9 cellular contexts compared by ENCODE assay signal in the genomic region with DNA sequence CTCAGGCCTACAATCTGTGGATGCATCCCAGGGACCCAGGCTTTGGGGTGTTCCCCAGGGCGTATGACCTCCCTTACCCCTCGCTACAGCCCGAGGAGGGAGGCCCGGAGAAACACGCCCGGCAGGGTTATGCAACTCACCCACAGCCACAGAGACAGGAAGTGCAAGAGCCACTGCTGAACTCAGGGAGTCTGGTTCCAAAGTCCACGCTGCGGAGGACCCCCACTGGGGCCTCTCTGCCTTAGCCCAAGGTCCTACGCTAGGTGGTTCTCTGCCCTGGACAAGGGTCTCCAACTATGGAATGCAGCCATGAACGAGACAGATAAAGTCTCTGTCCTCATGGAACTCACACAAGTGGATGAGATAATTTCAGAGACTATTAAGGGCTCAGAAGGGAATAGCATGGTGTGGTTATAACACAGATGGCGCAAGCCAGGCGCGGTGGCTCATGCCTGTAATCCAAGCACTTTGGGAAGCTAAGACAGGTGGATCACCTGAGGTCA. TPM values are rescaled to one million over a fixed set of nuclear protein-coding genes. Genes with fewer than 3 reads are reported as not detected.
A peak's percentile ranks its signal among the peaks of the same experiment; 100 is the strongest.
DNase-seq lines count a peak whose midpoint lies in the region; ATAC-seq and TF ChIP-seq lines count a peak whose summit lies in the region.
"Had no signal": no experiment of that assay in that cellular context is flagged by ENCODE, and none has a peak within 500 bp of the region (broad histone marks: within the 10 kb centered on the region; RNA-seq: fewer than 3 reads in every experiment).

No MANE protein-coding gene starts in this region.

- H3K9me3 ChIP-seq in body of pancreas (no peaks in the 10 kb centered on the region), left lung (no peaks in the 10 kb centered on the region), PC-9 (ENCODE audit: insufficient read depth, low read depth) (no peaks in the 10 kb centered on the region)
- H3K9me3 ChIP-seq: prostate gland had no signal

- no TSS peak for BruUV-seq in PC-9 (replicated peaks; lab: Mats Ljungman, UMichigan)

- no peaks in the 10 kb centered on the region for H3K27me3 Mint-ChIP-seq in stimulated activated naive CD8-positive, alpha-beta T cell treated with anti-CD3 and anti-CD28 coated beads, Interleukin-15, amount 100 ng/mL, for 72 hours

- ATAC-seq in body of pancreas (peak; percentile 41), left lung (peak; percentile 83), GM18517 (IDR thresholded peaks at IDR 0.05; ENCODE audit: unreplicated experiment) (no peak)
- ATAC-seq in stimulated activated naive CD8-positive, alpha-beta T cell treated with anti-CD3 and anti-CD28 coated beads, Interleukin-15, amount 100 ng/mL, for 72 hours = peak; percentile 39

- no peak overlapping the region for H3K4me3 ChIP-seq in body of pancreas
- H3K4me3 ChIP-seq in left lung = no peak overlapping the region
- H3K4me3 ChIP-seq in PC-9 = no peak overlapping the region
- H3K4me3 ChIP-seq: prostate gland had no signal

- peak overlapping the region; percentile 48 to 57 for H3K27ac Mint-ChIP-seq in stimulated activated naive CD8-positive, alpha-beta T cell treated with anti-CD3 and anti-CD28 coated beads, Interleukin-15, amount 100 ng/mL, for 72 hours

- TF ChIP-seq POLR2A in body of pancreas (IDR thresholded peaks at IDR 0.05) = no peak

- no peak overlapping the region for H3K4me3 Mint-ChIP-seq in stimulated activated naive CD8-positive, alpha-beta T cell treated with anti-CD3 and anti-CD28 coated beads, Interleukin-15, amount 100 ng/mL, for 72 hours

- peaks cover 33% of the 10 kb centered on the region for H3K4me1 ChIP-seq in body of pancreas
- H3K4me1 ChIP-seq in left lung = peaks cover 8 to 50% of the 10 kb centered on the region in 2 donors
- H3K4me1 ChIP-seq in PC-9 (replicated peaks; ENCODE audit: insufficient read depth) = no peaks in the 10 kb centered on the region
- H3K4me1 ChIP-seq: prostate gland had no signal

- no peaks in the 10 kb centered on the region for H3K79me2 ChIP-seq in PC-9 (ENCODE audit: low read depth)

- POLR2A ChIA-PET in PC-9 (lab: Charles Lee; ENCODE audit: unreplicated experiment) = no interaction called here

- no peaks in the 10 kb centered on the region for H3F3A ChIP-seq in PC-9 (ENCODE audit: insufficient read depth, low read depth)

- H3K27me3 ChIP-seq in body of pancreas (no peaks in the 10 kb centered on the region), left lung (no peaks in the 10 kb centered on the region), PC-9 (ENCODE audit: insufficient read depth, low read depth) (no peaks in the 10 kb centered on the region)

- no peak overlapping the region for H2AFZ ChIP-seq in PC-9

- CTCF ChIA-PET in PC-9 (lab: Charles Lee) = no interaction called here

- peaks cover 21% of the 10 kb centered on the region for H3K4me1 Mint-ChIP-seq in stimulated activated naive CD8-positive, alpha-beta T cell treated with anti-CD3 and anti-CD28 coated beads, Interleukin-15, amount 100 ng/mL, for 72 hours

- no peak overlapping the region for H3K4me2 ChIP-seq in PC-9

- intact Hi-C loops in body of pancreas (cut with DNase I) (no loop called here), left lung (cut with DNase I) (no loop called here), PC-9 (cut with micrococcal nuclease; ENCODE audit: unreplicated experiment) (no loop called here)

- H3K9me2 ChIP-seq in PC-9 (ENCODE audit: insufficient read depth) = no peaks in the 10 kb centered on the region

- no peak for TF ChIP-seq CTCF in body of pancreas (IDR thresholded peaks at IDR 0.05)
- no peak for TF ChIP-seq CTCF in left lung (IDR thresholded peaks at IDR 0.05)
- no peak for TF ChIP-seq CTCF in PC-9 (conservative IDR thresholded peaks at IDR 0.05)

- WGBS in body of pancreas, 2 donors = 46 to 77% methylated on average over 13 of the region's 13 CpGs

- peak; percentile 59 to 61 for DNase-seq in Kasumi-1 (lab: John Stamatoyannopoulos, UW)
- DNase-seq in body of pancreas = peak in 3 of 4 donors; percentile 34 to 67 (median 38)
- peak; percentile 89 to 92 for DNase-seq in left lung
- DNase-seq in stimulated activated naive CD8-positive, alpha-beta T cell treated with anti-CD3 and anti-CD28 coated beads, Interleukin-15, amount 100 ng/mL, for 72 hours = no peak
- DNase-seq in NCI-H345 (lab: John Stamatoyannopoulos, UW) = no peak
- no peak for DNase-seq in GDM1 (lab: John Stamatoyannopoulos, UW)
- no peak for DNase-seq in PC-9

- no peaks in the 10 kb centered on the region for H4K20me1 ChIP-seq in PC-9 (ENCODE audit: insufficient read depth)

- H3K36me3 ChIP-seq in body of pancreas (replicated peaks in 1 of 2; ENCODE audit: insufficient read depth in 1 of 2, low read depth in 2 of 2) = no peaks in the 10 kb centered on the region
- no peaks in the 10 kb centered on the region for H3K36me3 ChIP-seq in left lung
- no peaks in the 10 kb centered on the region for H3K36me3 ChIP-seq in PC-9 (ENCODE audit: low read depth)
- H3K36me3 ChIP-seq: prostate gland had no signal

- H3K9me3 Mint-ChIP-seq in stimulated activated naive CD8-positive, alpha-beta T cell treated with anti-CD3 and anti-CD28 coated beads, Interleukin-15, amount 100 ng/mL, for 72 hours = no peaks in the 10 kb centered on the region

- peak overlapping the region in 2 of 4 donors; percentile 24 to 61 for H3K27ac ChIP-seq in body of pancreas
- H3K27ac ChIP-seq in left lung = peak overlapping the region; percentile 55 to 83
- no peak overlapping the region for H3K27ac ChIP-seq in PC-9
- H3K27ac ChIP-seq: prostate gland had no signal

RNA-seq across cellular contexts. Expression of a gene that starts 11.3 kb away (rescaled TPM):
- total RNA-seq in body of pancreas (10 to 100 TPM; 16.5 to 18.9 TPM), left lung (10 to 100 TPM; 23.5 to 36.5 TPM), PC-9 (2021) (43.0 and 49.6 TPM in 2 replicates)

Comparison
In these comparisons a context has a peak if more than half of its experiments do, and no peak if none do; other contexts are left out.
1. DNase-seq: peak in Kasumi-1 (2 of 2), body of pancreas (3 of 4) and left lung (2 of 2); none in stimulated activated naive CD8-positive, alpha-beta T cell treated with anti-CD3 and anti-CD28 coated beads, Interleukin-15, amount 100 ng/mL, for 72 hours (0 of 2), NCI-H345 (single experiment), GDM1 (single experiment) and PC-9 (0 of 2).